ENCODE assay signal across 8 cellular contexts in genomic region chr13:31045621-31046081, GRCh38.
DNase-seq lines count a peak whose midpoint lies in the region; ATAC-seq lines count a peak whose summit lies in the region.

No MANE protein-coding gene starts in this region.

- no peak overlapping the region for H3K4me3 ChIP-seq in CD4-positive, alpha-beta memory T cell (ENCODE audit: low read length in 2 of 2)

- no peaks in the 10 kb centered on the region for H3K36me3 Mint-ChIP-seq in CD4-positive, alpha-beta memory T cell
- no peaks in the 10 kb centered on the region for H3K36me3 Mint-ChIP-seq in activated naive CD8-positive, alpha-beta T cell

- POLR2A ChIA-PET in CD4-positive, alpha-beta memory T cell (lab: Charles Lee; ENCODE audit: partially characterized antibody) = no interaction called here

- peaks cover 8 to 28% (median 15%) of the 10 kb centered on the region in 4 donors for H3K4me1 Mint-ChIP-seq in CD4-positive, alpha-beta memory T cell
- H3K4me1 Mint-ChIP-seq in activated naive CD8-positive, alpha-beta T cell (ENCODE audit: low read depth) = peaks cover 41% of the 10 kb centered on the region

- H3K9me3 Mint-ChIP-seq in CD4-positive, alpha-beta memory T cell = no peaks in the 10 kb centered on the region
- H3K9me3 Mint-ChIP-seq in activated naive CD8-positive, alpha-beta T cell (ENCODE audit: low read depth) = no peaks in the 10 kb centered on the region

- no peaks in the 10 kb centered on the region for H3K27me3 ChIP-seq in CD4-positive, alpha-beta memory T cell (ENCODE audit: insufficient read depth, low read length)

- H3K27me3 Mint-ChIP-seq in CD4-positive, alpha-beta memory T cell = peaks cover 1 to 2% of the 10 kb centered on the region in 2 donors
- peaks cover 1% of the 10 kb centered on the region for H3K27me3 Mint-ChIP-seq in activated naive CD8-positive, alpha-beta T cell

- peak; percentile 82 for ATAC-seq in HG02610 (IDR thresholded peaks at IDR 0.05; ENCODE audit: unreplicated experiment)
- ATAC-seq in HG03520 (IDR thresholded peaks at IDR 0.05; ENCODE audit: unreplicated experiment) = no peak

- H3K36me3 ChIP-seq in CD4-positive, alpha-beta memory T cell (ENCODE audit: insufficient read depth, low read length) = no peaks in the 10 kb centered on the region

- intact Hi-C loops in CD4-positive, alpha-beta memory T cell (cut with micrococcal nuclease) = loop anchor here (2.0 to 10.0 kb wide), 4 partner anchors 115 to 1269 kb away; partner anchors contain the start of genes BRCA2, HSPH1 and ZAR1L

- H3K4me3 Mint-ChIP-seq in CD4-positive, alpha-beta memory T cell = peak overlapping the region in 7 of 8 donors; percentile 18 to 75 (median 62)
- H3K4me3 Mint-ChIP-seq in activated naive CD8-positive, alpha-beta T cell = peak overlapping the region; percentile 57

- peak overlapping the region; percentile 39 for H3K27ac ChIP-seq in CD4-positive, alpha-beta memory T cell (ENCODE audit: low read depth, low read length)

- DNase-seq in CD4-positive, alpha-beta memory T cell = peak; percentile 16 to 82 (median 22)
- peak; percentile 81 to 93 for DNase-seq in SW 1271 (lab: John Stamatoyannopoulos, UW)
- DNase-seq in iPS-NIHi7 (ENCODE audit: extremely low spot score) = peak; percentile 54
- peak; percentile 82 for DNase-seq in stimulated activated CD4-positive, alpha-beta T cell treated with anti-CD3 and anti-CD28 coated beads, Interleukin-4, amount 100 ng/mL, for 24 hours
- no peak for DNase-seq in globus pallidus (ENCODE audit: low spot score)

- CTCF ChIA-PET in CD4-positive, alpha-beta memory T cell (lab: Charles Lee; ENCODE audit: partially characterized antibody) = interaction anchor here (0.8 to 7.7 kb wide), 9 partner anchors 12 to 180 kb away, joined by 3 to 84 read pairs (median 5); no protein-coding TSS in a partner anchor

- peaks cover 29% of the 10 kb centered on the region for H3K4me1 ChIP-seq in CD4-positive, alpha-beta memory T cell (ENCODE audit: insufficient read depth, low read length)

- peak overlapping the region; percentile 14 to 89 (median 63) for H3K27ac Mint-ChIP-seq in CD4-positive, alpha-beta memory T cell
- peak overlapping the region; percentile 92 for H3K27ac Mint-ChIP-seq in activated naive CD8-positive, alpha-beta T cell

- no peaks in the 10 kb centered on the region for H3K9me3 ChIP-seq in CD4-positive, alpha-beta memory T cell (ENCODE audit: control insufficient read depth in 1 of 2, low read length in 2 of 2)
